27 cellular contexts compared by ENCODE assay signal in genomic region chr4:8542776-8543525, GRCh38. TPM values are rescaled to one million over a fixed set of nuclear protein-coding genes. Genes with fewer than 3 reads are reported as not detected.
A peak's percentile ranks its signal among the peaks of the same experiment; 100 is the strongest.
DNase-seq lines count a peak whose midpoint lies in the region; ATAC-seq, FAIRE-seq and TF ChIP-seq lines count a peak whose summit lies in the region.
"Had no signal": no experiment of that assay in that cellular context is flagged by ENCODE, and none has a peak within 500 bp of the region (broad histone marks: within the 10 kb centered on the region; RNA-seq: fewer than 3 reads in every experiment).

No MANE protein-coding gene starts in this region.

- no peak overlapping the region for H3K4me3 Mint-ChIP-seq in neural progenitor cell
- H3K4me3 Mint-ChIP-seq: activated naive CD4-positive, alpha-beta T cell treated with anti-CD3 and anti-CD28 coated beads, Interleukin-2, amount 50 U/mL, for 24 hours; CD4-positive, alpha-beta memory T cell; mesothelial cell of epicardium; naive thymus-derived CD4-positive, alpha-beta T cell; stimulated activated naive CD8-positive, alpha-beta T cell treated with anti-CD3 and anti-CD28 coated beads, Interleukin-15, Interleukin-2, amounts not matched to agents 100 ng/mL and 50 ng/mL, for 24 hours; T-helper 17 cell had no signal

- H3K9me3 ChIP-seq in BLaER1 (no peaks in the 10 kb centered on the region), neural progenitor cell (ENCODE audit: low read depth) (no peaks in the 10 kb centered on the region), esophagus squamous epithelium (no peaks in the 10 kb centered on the region)
- H3K9me3 ChIP-seq: heart left ventricle, left ventricle myocardium inferior had no signal

- no peak overlapping the region for H3K27ac Mint-ChIP-seq in neural progenitor cell
- H3K27ac Mint-ChIP-seq: activated naive CD4-positive, alpha-beta T cell treated with anti-CD3 and anti-CD28 coated beads, Interleukin-2, amount 50 U/mL, for 24 hours; mesothelial cell of epicardium; naive thymus-derived CD4-positive, alpha-beta T cell; stimulated activated naive CD8-positive, alpha-beta T cell treated with anti-CD3 and anti-CD28 coated beads, Interleukin-15, Interleukin-2, amounts not matched to agents 100 ng/mL and 50 ng/mL, for 24 hours; T-helper 17 cell had no signal

- ATAC-seq in GM21367 (IDR thresholded peaks at IDR 0.05; ENCODE audit: unreplicated experiment) = no peak
- ATAC-seq: HCT116; heart left ventricle; HepG2; naive thymus-derived CD4-positive, alpha-beta T cell; T-helper 17 cell had no signal

- no peak for TF ChIP-seq CTCF in astrocyte of the spinal cord (IDR thresholded peaks at IDR 0.05; ENCODE audit: low read depth, low read length)
- no peak for TF ChIP-seq CTCF in neural progenitor cell (IDR thresholded peaks at IDR 0.05)
- TF ChIP-seq CTCF in esophagus squamous epithelium (IDR thresholded peaks at IDR 0.05) = no peak

- H3K27me3 ChIP-seq in BLaER1 = peaks cover 60% of the 10 kb centered on the region
- no peaks in the 10 kb centered on the region for H3K27me3 ChIP-seq in neural progenitor cell
- H3K27me3 ChIP-seq in esophagus squamous epithelium = peaks cover 0 to 15% (median 0%) of the 10 kb centered on the region in 4 donors

- H3K36me3 Mint-ChIP-seq in neural progenitor cell = no peaks in the 10 kb centered on the region
- H3K36me3 Mint-ChIP-seq: activated naive CD4-positive, alpha-beta T cell treated with anti-CD3 and anti-CD28 coated beads, Interleukin-2, amount 50 U/mL, for 24 hours; CD4-positive, alpha-beta memory T cell; mesothelial cell of epicardium; naive thymus-derived CD4-positive, alpha-beta T cell had no signal

- in situ Hi-C loops in astrocyte of the spinal cord (cut with HindIII; ENCODE audit: low sequenced_read_pairs) = no loop called here

- H3K79me2 ChIP-seq in neural progenitor cell (ENCODE audit: low read depth) = no peaks in the 10 kb centered on the region

- H3K27ac ChIP-seq in BLaER1 = no peak overlapping the region
- H3K27ac ChIP-seq in neural progenitor cell = no peak overlapping the region
- H3K27ac ChIP-seq in esophagus squamous epithelium = no peak overlapping the region
- H3K27ac ChIP-seq: heart left ventricle, left ventricle myocardium inferior, VCaP had no signal

- intact Hi-C loops in esophagus squamous epithelium (cut with DNase I) = no loop called here

- H3K9ac ChIP-seq in BLaER1 (no peak overlapping the region), neural progenitor cell (no peak overlapping the region)

- peaks cover 81% of the 10 kb centered on the region for H3K4me1 ChIP-seq in BLaER1
- H3K4me1 ChIP-seq in neural progenitor cell = no peaks in the 10 kb centered on the region
- H3K4me1 ChIP-seq in esophagus squamous epithelium = peaks cover 0 to 13% (median 0%) of the 10 kb centered on the region in 3 donors
- H3K4me1 ChIP-seq: heart left ventricle, left ventricle myocardium inferior had no signal

- H3K4me3 ChIP-seq in BLaER1 = no peak overlapping the region
- no peak overlapping the region for H3K4me3 ChIP-seq in astrocyte of the spinal cord (ENCODE audit: low read depth, low read length)
- no peak overlapping the region for H3K4me3 ChIP-seq in neural progenitor cell
- no peak overlapping the region for H3K4me3 ChIP-seq in esophagus squamous epithelium
- H3K4me3 ChIP-seq: heart left ventricle, left ventricle myocardium inferior had no signal

- FAIRE-seq in GM12892 (lab: Jason Lieb, UNC) = no peak
- FAIRE-seq: GM12891, HepG2 had no signal

- H3K4me1 Mint-ChIP-seq in neural progenitor cell = no peaks in the 10 kb centered on the region
- H3K4me1 Mint-ChIP-seq: activated naive CD4-positive, alpha-beta T cell treated with anti-CD3 and anti-CD28 coated beads, Interleukin-2, amount 50 U/mL, for 24 hours had no signal

- no peaks in the 10 kb centered on the region for H3K9me3 Mint-ChIP-seq in neural progenitor cell
- H3K9me3 Mint-ChIP-seq: activated naive CD4-positive, alpha-beta T cell treated with anti-CD3 and anti-CD28 coated beads, Interleukin-2, amount 50 U/mL, for 24 hours; CD4-positive, alpha-beta memory T cell; mesothelial cell of epicardium; stimulated activated naive CD8-positive, alpha-beta T cell treated with anti-CD3 and anti-CD28 coated beads, Interleukin-15, Interleukin-2, amounts not matched to agents 100 ng/mL and 50 ng/mL, for 24 hours had no signal

- no peaks in the 10 kb centered on the region for H3F3A ChIP-seq in neural progenitor cell (ENCODE audit: low read depth)

- H3K4me2 ChIP-seq in BLaER1 (peak overlapping the region; percentile 88), neural progenitor cell (no peak overlapping the region)

- H2AFZ ChIP-seq in neural progenitor cell (replicated peaks) = no peak overlapping the region

- peaks cover 26% of the 10 kb centered on the region for H3K27me3 Mint-ChIP-seq in neural progenitor cell (ENCODE audit: insufficient read depth, low read depth)
- H3K27me3 Mint-ChIP-seq: activated naive CD4-positive, alpha-beta T cell treated with anti-CD3 and anti-CD28 coated beads, Interleukin-2, amount 50 U/mL, for 24 hours; CD4-positive, alpha-beta memory T cell; stimulated activated naive CD8-positive, alpha-beta T cell treated with anti-CD3 and anti-CD28 coated beads, Interleukin-15, Interleukin-2, amounts not matched to agents 100 ng/mL and 50 ng/mL, for 24 hours; T-helper 17 cell had no signal

- peaks cover 38% of the 10 kb centered on the region for H4K20me1 ChIP-seq in BLaER1
- no peaks in the 10 kb centered on the region for H4K20me1 ChIP-seq in neural progenitor cell (ENCODE audit: low read depth)

- TF ChIP-seq POLR2A in GM12892 (IDR thresholded peaks at IDR 0.05; ENCODE audit: low read depth, low read length) = no peak
- TF ChIP-seq POLR2A in esophagus squamous epithelium (IDR thresholded peaks at IDR 0.05) = no peak

- peak; percentile 2 for DNase-seq in GM12892 (ENCODE audit: insufficient read length)
- peak; percentile 17 for DNase-seq in astrocyte of the spinal cord (ENCODE audit: low read depth, low spot score)
- peak; percentile 77 for DNase-seq in mesenteric fat pad (ENCODE audit: low spot score)
- DNase-seq in neural progenitor cell (ENCODE audit: low spot score) = no peak
- no peak for DNase-seq in stimulated activated CD4-positive, alpha-beta T cell treated with anti-CD3 and anti-CD28 coated beads, Interleukin-4, amount 100 ng/mL, for 24 hours
- DNase-seq in esophagus squamous epithelium (lab: John Stamatoyannopoulos, UW) = no peak
- DNase-seq: activated CD4-positive, alpha-beta T cell treated with anti-CD3 and anti-CD28 coated beads for 48 hours; anterior cingulate cortex; CD4-positive, alpha-beta memory T cell; Kasumi-1; left ventricle myocardium inferior; naive thymus-derived CD4-positive, alpha-beta T cell; NCI-H1694; NCI-H510A treated with DMSO at 0.1 percent for 48 hours; NK-92 treated with Interleukin-12 subunit alpha and Interleukin-12 subunit beta, amount 100 ng/mL, for 24 hours; stimulated activated CD4-positive, alpha-beta T cell treated with anti-CD3 and anti-CD28 coated beads, Interleukin-12 subunit alpha, Interleukin-12 subunit beta, amount 100 ng/mL, for 4 hours; T-helper 17 cell had no signal

- no peaks in the 10 kb centered on the region for H3K36me3 ChIP-seq in BLaER1
- H3K36me3 ChIP-seq in neural progenitor cell = no peaks in the 10 kb centered on the region
- H3K36me3 ChIP-seq in esophagus squamous epithelium = no peaks in the 10 kb centered on the region
- H3K36me3 ChIP-seq: heart left ventricle, left ventricle myocardium inferior had no signal

- WGBS in esophagus squamous epithelium, 2 donors = 73 to 78% methylated on average over 5 to 12 of the region's 16 CpGs

RNA-seq across cellular contexts. Expression of gene GPR78, which starts 37.2 kb away (rescaled TPM):
- polyA plus RNA-seq in GM12892 (2012; ENCODE audit: missing spikeins) = not detected
- not detected for total RNA-seq in mesenteric fat pad
- 0.09 and 0.28 TPM in 2 replicates for total RNA-seq in neural progenitor cell (ENCODE audit: low replicate concordance)
- 1 to 10 TPM; 2.5 to 8.3 (median 3.1) TPM for total RNA-seq in esophagus squamous epithelium
- total RNA-seq: CD4-positive, alpha-beta memory T cell; left ventricle myocardium inferior; naive thymus-derived CD4-positive, alpha-beta T cell; T-helper 17 cell had no signal
- polyA plus RNA-seq: CD4-positive, alpha-beta memory T cell; heart left ventricle; naive thymus-derived CD4-positive, alpha-beta T cell had no signal

RNA-seq across cellular contexts. Expression of gene CPZ, which starts 49.6 kb away (rescaled TPM):
- polyA plus RNA-seq in GM12892 (2012; ENCODE audit: missing spikeins) = not detected
- total RNA-seq in mesenteric fat pad (9.7 TPM), neural progenitor cell (ENCODE audit: low replicate concordance) (5.9 TPM in 1 of 2 replicates, not detected in the other), esophagus squamous epithelium (10 to 100 TPM in 1 of 4 donors, 1 to 10 TPM in 1, under 1 TPM in 2; 0.76 to 12.2 (median 1.9) TPM)
- total RNA-seq: CD4-positive, alpha-beta memory T cell; naive thymus-derived CD4-positive, alpha-beta T cell; T-helper 17 cell had no signal
- polyA plus RNA-seq: CD4-positive, alpha-beta memory T cell; naive thymus-derived CD4-positive, alpha-beta T cell had no signal

Comparison
In these comparisons a context has a peak if more than half of its experiments do, and no peak if none do; other contexts are left out.
1. DNase-seq: peak in GM12892 (single experiment), astrocyte of the spinal cord (single experiment) and mesenteric fat pad (single experiment); none in neural progenitor cell (single experiment), stimulated activated CD4-positive, alpha-beta T cell treated with anti-CD3 and anti-CD28 coated beads, Interleukin-4, amount 100 ng/mL, for 24 hours (single experiment) and esophagus squamous epithelium (single experiment).